28 cellular contexts compared by ENCODE assay signal in the genomic region with DNA sequence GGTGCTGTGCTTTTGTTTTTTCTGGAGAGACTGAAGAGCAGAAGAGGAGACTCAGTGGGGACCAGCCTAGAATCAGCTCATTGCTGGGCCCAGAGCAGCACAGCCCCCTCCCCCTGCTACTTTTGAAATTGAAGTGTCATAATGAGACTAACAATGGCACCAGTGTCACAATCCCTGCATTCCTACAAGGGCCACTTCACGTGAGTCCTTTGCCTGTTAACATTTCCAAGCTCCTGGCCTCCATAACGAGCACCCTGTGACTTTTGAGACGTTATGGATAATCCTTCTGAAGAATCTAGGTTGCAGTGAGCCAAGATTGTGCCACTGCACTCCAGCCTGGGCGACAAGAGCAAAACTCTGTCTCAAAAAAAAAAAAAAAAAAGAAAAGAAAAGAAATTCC.
"Had no signal": no experiment of that assay in that cellular context is flagged by ENCODE, and none has a peak within 500 bp of the region (broad histone marks: within the 10 kb centered on the region; RNA-seq: fewer than 3 reads in every experiment).

No MANE protein-coding gene starts in this region.

- H3K4me3 ChIP-seq: esophagus muscularis mucosa, heart left ventricle, left ventricle myocardium inferior, sigmoid colon, vagina had no signal

- H3K9me3 Mint-ChIP-seq: activated CD4-positive, alpha-beta memory T cell treated with anti-CD3 and anti-CD28 coated beads for 36 hours; activated CD4-positive, alpha-beta T cell treated with anti-CD3 and anti-CD28 coated beads, Interleukin-2, amount 10 ng/mL, durations not matched to agents 24 days and 14 days; activated naive CD4-positive, alpha-beta T cell treated with anti-CD3 and anti-CD28 coated beads, Interleukin-2, amount 50 U/mL, for 24 hours; activated naive CD8-positive, alpha-beta T cell treated with anti-CD3 and anti-CD28 coated beads, Interleukin-2, amount 50 U/mL, for 24 hours; activated T-cell treated with anti-CD3 and anti-CD28 coated beads, Interleukin-2, amount 50 U/mL, for 4 hours; activated T-helper 17 cell treated with anti-CD3 and anti-CD28 coated beads, Interleukin-2, amount 50 U/mL, for 72 hours; dendritic cell treated with granulocyte-macrophage colony-stimulating factor and Interleukin-4, amounts not matched to agents 40 ng/mL and 50 ng/mL, for 4 days; mesothelial cell of epicardium; naive thymus-derived CD4-positive, alpha-beta T cell; stimulated activated effector memory CD8-positive, alpha-beta T cell treated with anti-CD3 and anti-CD28 coated beads, Interleukin-12 subunit alpha, Interleukin-12 subunit beta, amount 100 ng/mL, for 72 hours; stimulated activated naive CD8-positive, alpha-beta T cell treated with anti-CD3 and anti-CD28 coated beads, Interleukin-15, Interleukin-2, amounts not matched to agents 100 ng/mL and 50 ng/mL, for 24 hours; type B pancreatic cell had no signal

- DNase-seq: activated CD4-positive, alpha-beta memory T cell treated with anti-CD3 and anti-CD28 coated beads for 36 hours; activated CD4-positive, alpha-beta T cell treated with anti-CD3 and anti-CD28 coated beads, Interleukin-2, amount 10 ng/mL, durations not matched to agents 24 days and 14 days; activated CD4-positive, CD25-positive, alpha-beta regulatory T cell treated with anti-CD3 and anti-CD28 coated beads, Interleukin-2, amount 50 U/mL, for 72 hours; activated gamma-delta T cell treated with Interleukin-2 at 50 U/mL for 16 hours; activated naive CD8-positive, alpha-beta T cell treated with anti-CD3 and anti-CD28 coated beads, Interleukin-2, amount 50 U/mL, for 24 hours; activated T-cell treated with anti-CD3 and anti-CD28 coated beads, Interleukin-2, amount 50 U/mL, for 4 hours; amygdala; central memory CD4-positive, alpha-beta T cell; foreskin keratinocyte; heart left ventricle; hypothalamus; left ventricle myocardium inferior; mammary epithelial cell; naive thymus-derived CD4-positive, alpha-beta T cell; sigmoid colon; small intestine; stimulated activated CD4-positive, alpha-beta T cell treated with anti-CD3 and anti-CD28 coated beads, Interleukin-4, amount 100 ng/mL, for 24 hours; substantia nigra; T-helper 2 cell had no signal

- H3K4me3 Mint-ChIP-seq: activated CD4-positive, alpha-beta memory T cell treated with anti-CD3 and anti-CD28 coated beads for 36 hours; activated CD4-positive, alpha-beta T cell treated with anti-CD3 and anti-CD28 coated beads, Interleukin-2, amount 10 ng/mL, durations not matched to agents 24 days and 14 days; activated naive CD4-positive, alpha-beta T cell treated with anti-CD3 and anti-CD28 coated beads, Interleukin-2, amount 50 U/mL, for 24 hours; activated naive CD8-positive, alpha-beta T cell treated with anti-CD3 and anti-CD28 coated beads, Interleukin-2, amount 50 U/mL, for 24 hours; activated T-cell treated with anti-CD3 and anti-CD28 coated beads, Interleukin-2, amount 50 U/mL, for 4 hours; activated T-helper 17 cell treated with anti-CD3 and anti-CD28 coated beads, Interleukin-2, amount 50 U/mL, for 72 hours; dendritic cell treated with granulocyte-macrophage colony-stimulating factor and Interleukin-4, amounts not matched to agents 40 ng/mL and 50 ng/mL, for 4 days; mesothelial cell of epicardium; naive thymus-derived CD4-positive, alpha-beta T cell; stimulated activated effector memory CD8-positive, alpha-beta T cell treated with anti-CD3 and anti-CD28 coated beads, Interleukin-12 subunit alpha, Interleukin-12 subunit beta, amount 100 ng/mL, for 72 hours; stimulated activated naive CD8-positive, alpha-beta T cell treated with anti-CD3 and anti-CD28 coated beads, Interleukin-15, Interleukin-2, amounts not matched to agents 100 ng/mL and 50 ng/mL, for 24 hours; type B pancreatic cell had no signal

- H3K27me3 Mint-ChIP-seq: activated CD4-positive, alpha-beta memory T cell treated with anti-CD3 and anti-CD28 coated beads for 36 hours; activated naive CD4-positive, alpha-beta T cell treated with anti-CD3 and anti-CD28 coated beads, Interleukin-2, amount 50 U/mL, for 24 hours; activated naive CD8-positive, alpha-beta T cell treated with anti-CD3 and anti-CD28 coated beads, Interleukin-2, amount 50 U/mL, for 24 hours; activated T-helper 17 cell treated with anti-CD3 and anti-CD28 coated beads, Interleukin-2, amount 50 U/mL, for 72 hours; stimulated activated naive CD8-positive, alpha-beta T cell treated with anti-CD3 and anti-CD28 coated beads, Interleukin-15, Interleukin-2, amounts not matched to agents 100 ng/mL and 50 ng/mL, for 24 hours; type B pancreatic cell had no signal

- H3K27ac ChIP-seq: esophagus muscularis mucosa, foreskin keratinocyte, heart left ventricle, left ventricle myocardium inferior, sigmoid colon, vagina had no signal

- H3K36me3 ChIP-seq: esophagus muscularis mucosa, heart left ventricle, left ventricle myocardium inferior, sigmoid colon, vagina had no signal

- H3K27ac Mint-ChIP-seq: activated CD4-positive, alpha-beta memory T cell treated with anti-CD3 and anti-CD28 coated beads for 36 hours; activated CD4-positive, alpha-beta T cell treated with anti-CD3 and anti-CD28 coated beads, Interleukin-2, amount 10 ng/mL, durations not matched to agents 24 days and 14 days; activated naive CD4-positive, alpha-beta T cell treated with anti-CD3 and anti-CD28 coated beads, Interleukin-2, amount 50 U/mL, for 24 hours; activated naive CD8-positive, alpha-beta T cell treated with anti-CD3 and anti-CD28 coated beads, Interleukin-2, amount 50 U/mL, for 24 hours; activated T-helper 17 cell treated with anti-CD3 and anti-CD28 coated beads, Interleukin-2, amount 50 U/mL, for 72 hours; dendritic cell treated with granulocyte-macrophage colony-stimulating factor and Interleukin-4, amounts not matched to agents 40 ng/mL and 50 ng/mL, for 4 days; mesothelial cell of epicardium; naive thymus-derived CD4-positive, alpha-beta T cell; stimulated activated effector memory CD8-positive, alpha-beta T cell treated with anti-CD3 and anti-CD28 coated beads, Interleukin-12 subunit alpha, Interleukin-12 subunit beta, amount 100 ng/mL, for 72 hours; stimulated activated naive CD8-positive, alpha-beta T cell treated with anti-CD3 and anti-CD28 coated beads, Interleukin-15, Interleukin-2, amounts not matched to agents 100 ng/mL and 50 ng/mL, for 24 hours; type B pancreatic cell had no signal

- H3K4me1 Mint-ChIP-seq: activated CD4-positive, alpha-beta T cell treated with anti-CD3 and anti-CD28 coated beads, Interleukin-2, amount 10 ng/mL, durations not matched to agents 24 days and 14 days; activated naive CD4-positive, alpha-beta T cell treated with anti-CD3 and anti-CD28 coated beads, Interleukin-2, amount 50 U/mL, for 24 hours; activated naive CD8-positive, alpha-beta T cell treated with anti-CD3 and anti-CD28 coated beads, Interleukin-2, amount 50 U/mL, for 24 hours; activated T-helper 17 cell treated with anti-CD3 and anti-CD28 coated beads, Interleukin-2, amount 50 U/mL, for 72 hours; mesothelial cell of epicardium; naive thymus-derived CD4-positive, alpha-beta T cell; stimulated activated effector memory CD8-positive, alpha-beta T cell treated with anti-CD3 and anti-CD28 coated beads, Interleukin-12 subunit alpha, Interleukin-12 subunit beta, amount 100 ng/mL, for 72 hours had no signal

- H3K4me1 ChIP-seq: esophagus muscularis mucosa, foreskin keratinocyte, heart left ventricle, left ventricle myocardium inferior, sigmoid colon, vagina had no signal

- H3K27me3 ChIP-seq: esophagus muscularis mucosa, foreskin keratinocyte, heart left ventricle, sigmoid colon, vagina had no signal

- H3K36me3 Mint-ChIP-seq: activated CD4-positive, alpha-beta memory T cell treated with anti-CD3 and anti-CD28 coated beads for 36 hours; activated naive CD4-positive, alpha-beta T cell treated with anti-CD3 and anti-CD28 coated beads, Interleukin-2, amount 50 U/mL, for 24 hours; mesothelial cell of epicardium; naive thymus-derived CD4-positive, alpha-beta T cell; stimulated activated effector memory CD8-positive, alpha-beta T cell treated with anti-CD3 and anti-CD28 coated beads, Interleukin-12 subunit alpha, Interleukin-12 subunit beta, amount 100 ng/mL, for 72 hours; type B pancreatic cell had no signal

- ATAC-seq: activated naive CD8-positive, alpha-beta T cell treated with anti-CD3 and anti-CD28 coated beads, Interleukin-2, amount 50 U/mL, for 24 hours; activated T-cell treated with anti-CD3 and anti-CD28 coated beads, Interleukin-2, amount 50 U/mL, for 4 hours; activated T-helper 17 cell treated with anti-CD3 and anti-CD28 coated beads, Interleukin-2, amount 50 U/mL, for 72 hours; foreskin keratinocyte; heart left ventricle; naive thymus-derived CD4-positive, alpha-beta T cell; stimulated activated effector memory CD8-positive, alpha-beta T cell treated with anti-CD3 and anti-CD28 coated beads, Interleukin-12 subunit alpha, Interleukin-12 subunit beta, amount 100 ng/mL, for 72 hours had no signal

- H3K9me3 ChIP-seq: esophagus muscularis mucosa, heart left ventricle, left ventricle myocardium inferior, sigmoid colon, vagina had no signal
